Comparison of ENCODE assay signal across 8 cellular contexts in the genomic region with DNA sequence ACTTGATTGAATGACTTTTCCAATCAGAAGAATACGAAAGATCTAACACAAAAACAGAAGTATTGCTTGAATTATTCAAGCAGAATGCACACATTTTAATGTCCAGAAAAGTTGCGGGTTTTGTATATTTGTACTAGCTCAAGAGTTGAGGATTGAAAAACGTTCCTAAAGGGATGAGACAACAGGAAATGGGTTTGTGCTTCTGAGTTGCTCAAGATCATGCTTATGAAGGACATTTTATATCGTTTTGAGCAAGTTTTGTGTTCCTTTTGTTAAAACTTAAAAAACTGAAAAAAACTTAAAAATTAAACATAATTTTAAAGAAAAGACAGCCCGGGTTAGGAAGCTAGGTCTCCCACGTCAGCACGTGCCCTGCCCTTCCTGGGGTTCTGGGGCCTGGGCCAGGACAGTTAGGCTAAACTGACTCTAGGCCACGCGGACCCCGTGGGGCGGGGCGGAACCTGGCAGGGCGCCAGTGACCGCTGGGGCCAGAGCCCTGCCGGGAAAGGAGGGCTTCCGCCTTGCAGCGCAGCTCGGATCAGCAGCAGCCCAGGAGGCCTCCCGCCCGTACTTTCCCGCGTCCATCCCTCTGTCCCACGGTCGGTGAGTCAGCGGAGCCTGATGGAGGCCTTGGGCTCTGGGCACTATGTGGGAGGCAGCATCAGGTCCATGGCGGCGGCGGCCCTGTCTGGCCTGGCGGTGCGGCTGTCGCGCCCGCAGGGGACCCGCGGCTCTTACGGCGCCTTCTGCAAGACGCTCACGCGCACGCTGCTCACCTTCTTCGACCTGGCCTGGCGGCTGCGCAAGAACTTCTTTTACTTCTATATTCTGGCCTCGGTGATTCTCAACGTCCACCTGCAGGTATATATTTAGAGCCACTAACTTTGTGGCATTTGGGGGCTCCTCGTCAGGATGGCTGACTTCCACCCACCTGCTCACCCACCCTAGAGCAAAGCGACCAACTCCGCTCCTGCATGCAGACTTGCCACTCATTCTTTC. TPM values are rescaled to one million over a fixed set of nuclear protein-coding genes. Genes with fewer than 3 reads are reported as not detected.
A peak's percentile ranks its signal among the peaks of the same experiment; 100 is the strongest.
DNase-seq lines count a peak whose midpoint lies in the region; ATAC-seq and TF ChIP-seq lines count a peak whose summit lies in the region.

A gene (plus strand): TSS at position 517 of the 999 bp plus-strand sequence. CDS start 105 bp downstream, at position 622.

- ATAC-seq in mucosa of descending colon, result peak; percentile 80

- H3K4me3 Mint-ChIP-seq in activated CD4-positive, alpha-beta memory T cell treated with anti-CD3 and anti-CD28 coated beads, Interleukin-2, amount 10 ng/mL, durations not matched to agents 7 days and 5 days, result peak within 1 kb of the TSS; percentile 62
- H3K4me3 Mint-ChIP-seq in stimulated activated naive CD8-positive, alpha-beta T cell treated with anti-CD3 and anti-CD28 coated beads, Interleukin-15, Interleukin-2, amounts not matched to agents 100 ng/mL and 50 ng/mL, for 24 hours, result peak within 1 kb of the TSS; percentile 85

- H3K4me3 ChIP-seq in HUES48 (ENCODE audit: low read depth, low read length) (peak within 1 kb of the TSS; percentile 58), esophagus (ENCODE audit: low read depth in 1 of 2, low read length in 2 of 2) (peak within 1 kb of the TSS; percentile 14 to 53), mucosa of descending colon (no peak within 1 kb of the TSS)

- no peaks in the 10 kb centered on the region for H3K9me3 Mint-ChIP-seq in activated CD4-positive, alpha-beta memory T cell treated with anti-CD3 and anti-CD28 coated beads, Interleukin-2, amount 10 ng/mL, durations not matched to agents 7 days and 5 days
- H3K9me3 Mint-ChIP-seq in stimulated activated naive CD8-positive, alpha-beta T cell treated with anti-CD3 and anti-CD28 coated beads, Interleukin-15, Interleukin-2, amounts not matched to agents 100 ng/mL and 50 ng/mL, for 24 hours, result no peaks in the 10 kb centered on the region

- H3K9me3 ChIP-seq in HUES48 (ENCODE audit: control insufficient read depth, insufficient read depth, low read length), result no peaks in the 10 kb centered on the region
- no peaks in the 10 kb centered on the region for H3K9me3 ChIP-seq in esophagus (ENCODE audit: control insufficient read depth in 2 of 2, insufficient read depth in 1 of 2, low read depth in 1 of 2, low read length in 1 of 2)
- H3K9me3 ChIP-seq in mucosa of descending colon, result no peaks in the 10 kb centered on the region

- H3K27ac ChIP-seq in HUES48 (ENCODE audit: low read depth, low read length), result no peak within 1 kb of the TSS
- H3K27ac ChIP-seq in esophagus (ENCODE audit: low read depth in 2 of 2, low read length in 1 of 2), result no peak within 1 kb of the TSS

- 10 to 33% methylated on average over 41 to 49 of the region's 49 CpGs for WGBS in esophagus, 2 donors

- peaks cover 10% of the 10 kb centered on the region for H3K4me1 Mint-ChIP-seq in activated CD4-positive, alpha-beta memory T cell treated with anti-CD3 and anti-CD28 coated beads, Interleukin-2, amount 10 ng/mL, durations not matched to agents 7 days and 5 days
- H3K4me1 Mint-ChIP-seq in stimulated activated naive CD8-positive, alpha-beta T cell treated with anti-CD3 and anti-CD28 coated beads, Interleukin-15, Interleukin-2, amounts not matched to agents 100 ng/mL and 50 ng/mL, for 24 hours (ENCODE audit: low read depth), result peaks cover 20% of the 10 kb centered on the region

- H3K36me3 ChIP-seq in HUES48 (ENCODE audit: control insufficient read depth, insufficient read depth, low read length), result no peaks in the 10 kb centered on the region
- no peaks in the 10 kb centered on the region for H3K36me3 ChIP-seq in esophagus (ENCODE audit: control insufficient read depth in 2 of 2, insufficient read depth in 2 of 2, low read length in 1 of 2)
- H3K36me3 ChIP-seq in mucosa of descending colon (ENCODE audit: low read depth), result no peaks in the 10 kb centered on the region

- peaks cover 14% of the 10 kb centered on the region for H3K27me3 Mint-ChIP-seq in activated CD4-positive, alpha-beta memory T cell treated with anti-CD3 and anti-CD28 coated beads, Interleukin-2, amount 10 ng/mL, durations not matched to agents 7 days and 5 days
- H3K27me3 Mint-ChIP-seq in stimulated activated naive CD8-positive, alpha-beta T cell treated with anti-CD3 and anti-CD28 coated beads, Interleukin-15, Interleukin-2, amounts not matched to agents 100 ng/mL and 50 ng/mL, for 24 hours, result peaks cover 21% of the 10 kb centered on the region

- no peak within 1 kb of the TSS for H3K27ac Mint-ChIP-seq in activated CD4-positive, alpha-beta memory T cell treated with anti-CD3 and anti-CD28 coated beads, Interleukin-2, amount 10 ng/mL, durations not matched to agents 7 days and 5 days
- H3K27ac Mint-ChIP-seq in stimulated activated naive CD8-positive, alpha-beta T cell treated with anti-CD3 and anti-CD28 coated beads, Interleukin-15, Interleukin-2, amounts not matched to agents 100 ng/mL and 50 ng/mL, for 24 hours, result peak within 1 kb of the TSS; percentile 91

- H3K9ac ChIP-seq in HUES48 (ENCODE audit: low read depth, low read length), result peak within 1 kb of the TSS; percentile 57; the same call in 1 of the 2 replicates

- no peaks in the 10 kb centered on the region for H3K36me3 Mint-ChIP-seq in activated CD4-positive, alpha-beta memory T cell treated with anti-CD3 and anti-CD28 coated beads, Interleukin-2, amount 10 ng/mL, durations not matched to agents 7 days and 5 days (ENCODE audit: low read depth)
- H3K36me3 Mint-ChIP-seq in stimulated activated naive CD8-positive, alpha-beta T cell treated with anti-CD3 and anti-CD28 coated beads, Interleukin-15, Interleukin-2, amounts not matched to agents 100 ng/mL and 50 ng/mL, for 24 hours (ENCODE audit: low read depth), result no peaks in the 10 kb centered on the region

- no peak for TF ChIP-seq CTCF in mucosa of descending colon (IDR thresholded peaks at IDR 0.05)

- H3K27me3 ChIP-seq in HUES48 (ENCODE audit: control insufficient read depth, insufficient read depth, low read length) (peaks cover 21% of the 10 kb centered on the region), esophagus (ENCODE audit: control insufficient read depth in 1 of 2, insufficient read depth in 2 of 2, low read length in 2 of 2) (peaks cover 0 to 2% of the 10 kb centered on the region in 2 donors)

- DNase-seq in NCI-H748 (lab: John Stamatoyannopoulos, UW; ENCODE audit: unreplicated experiment), result peak; percentile 55
- DNase-seq in NCI-H748 treated with DMSO at 0.1 percent for 48 hours (lab: John Stamatoyannopoulos, UW), result no peak
- DNase-seq in activated CD4-positive, alpha-beta memory T cell treated with anti-CD3 and anti-CD28 coated beads, Interleukin-2, amount 10 ng/mL, durations not matched to agents 7 days and 5 days, result peak; percentile 21
- DNase-seq in mucosa of descending colon, result peak; percentile 55 to 74 (median 68)
- no peak for DNase-seq in GOT3 (lab: John Stamatoyannopoulos, UW)

- CTCF ChIA-PET in activated CD4-positive, alpha-beta memory T cell treated with anti-CD3 and anti-CD28 coated beads, Interleukin-2, amount 10 ng/mL, durations not matched to agents 7 days and 5 days (lab: Charles Lee), result interaction anchor here (0.8 to 0.9 kb wide), 2 partner anchors 25 to 95 kb away, joined by 4 to 5 read pairs; no protein-coding TSS in a partner anchor

- H3K4me1 ChIP-seq in HUES48 (ENCODE audit: control insufficient read depth, insufficient read depth, low read length) (peaks cover 10% of the 10 kb centered on the region), esophagus (ENCODE audit: control insufficient read depth in 2 of 2, insufficient read depth in 2 of 2, low read length in 1 of 2) (no peaks in the 10 kb centered on the region), mucosa of descending colon (ENCODE audit: low read depth) (no peaks in the 10 kb centered on the region)

- intact Hi-C loops in mucosa of descending colon (cut with DNase I, micrococcal nuclease), result no loop called here

- POLR2A ChIA-PET in activated CD4-positive, alpha-beta memory T cell treated with anti-CD3 and anti-CD28 coated beads, Interleukin-2, amount 10 ng/mL, durations not matched to agents 7 days and 5 days (lab: Charles Lee), result no interaction called here

RNA-seq across cellular contexts. Expression of the gene that starts here (rescaled TPM):
- total RNA-seq in activated CD4-positive, alpha-beta memory T cell treated with anti-CD3 and anti-CD28 coated beads, Interleukin-2, amount 10 ng/mL, durations not matched to agents 7 days and 5 days, result under 1 TPM; 0.35 to 0.38 TPM
- polyA plus RNA-seq in esophagus, result 1 to 10 TPM; 1.8 to 2.3 TPM
- total RNA-seq in mucosa of descending colon, result 1 to 10 TPM in 2 of 3 donors, under 1 TPM in 1; 0.38 to 6.3 (median 2.1) TPM

Comparison
In these comparisons a context has a peak if more than half of its experiments do, and no peak if none do; other contexts are left out.
1. DNase-seq: peak in NCI-H748 (single experiment) and mucosa of descending colon (3 of 3); none in NCI-H748 treated with DMSO at 0.1 percent for 48 hours (single experiment) and GOT3 (single experiment).
2. Peak in DNase-seq in activated CD4-positive, alpha-beta memory T cell treated with anti-CD3 and anti-CD28 coated beads, Interleukin-2, amount 10 ng/mL, durations not matched to agents 7 days and 5 days; RNA of the gene not detected or under 1 TPM.